In the genomic region with DNA sequence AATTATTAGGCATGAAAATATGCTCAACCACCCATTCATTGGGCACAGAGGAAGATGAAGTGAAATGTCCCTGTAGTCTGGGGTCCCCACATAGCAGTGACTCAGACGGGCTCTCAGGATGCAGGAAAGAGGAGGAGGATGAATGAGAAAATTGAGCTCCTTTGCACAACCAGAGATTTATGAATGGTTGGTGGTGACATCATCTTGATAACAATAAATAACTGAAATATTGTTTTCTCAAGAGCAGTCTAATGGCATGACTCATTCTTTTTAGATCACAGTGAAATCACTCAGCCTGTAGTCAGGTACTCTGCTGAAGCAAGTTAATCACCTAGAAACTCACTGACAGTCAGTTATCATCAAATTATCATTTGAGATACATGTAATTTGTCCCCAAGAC, we compare ENCODE assay signal across 16 cellular contexts.
DNase-seq lines count a peak whose midpoint lies in the region; ATAC-seq and TF ChIP-seq lines count a peak whose summit lies in the region.
"Had no signal": no experiment of that assay in that cellular context is flagged by ENCODE, and none has a peak within 500 bp of the region (broad histone marks: within the 10 kb centered on the region; RNA-seq: fewer than 3 reads in every experiment).

No MANE protein-coding gene starts in this region.

- in situ Hi-C loops in SK-MEL-5 (cut with HindIII; ENCODE audit: low pct_unique_long_range_greater_than_20kb, low sequenced_read_pairs), result no loop called here

- POLR2A ChIA-PET in CD8-positive, alpha-beta memory T cell (lab: Charles Lee), result no interaction called here

- no peak overlapping the region for H3K27ac Mint-ChIP-seq in HFFc6
- no peak overlapping the region for H3K27ac Mint-ChIP-seq in CD8-positive, alpha-beta memory T cell
- H3K27ac Mint-ChIP-seq: activated naive CD8-positive, alpha-beta T cell treated with anti-CD3 and anti-CD28 coated beads, Interleukin-2, amount 10 ng/mL, durations not matched to agents 7 days and 5 days; IgD-negative memory B cell; T-helper 1 cell treated with Interleukin-12 subunit alpha and Interleukin-12 subunit beta and Interleukin-4 antibody, amounts not matched to agents 30 μg/mL and 1 μg/mL, for 36 hours had no signal

- H3K27me3 ChIP-seq in CD8-positive, alpha-beta memory T cell (ENCODE audit: insufficient read depth, low read length, poor library complexity, severe bottlenecking), result no peaks in the 10 kb centered on the region
- H3K27me3 ChIP-seq: testis had no signal

- H3K9me3 ChIP-seq in CD8-positive, alpha-beta memory T cell (ENCODE audit: low read length), result no peaks in the 10 kb centered on the region
- H3K9me3 ChIP-seq: testis had no signal

- no peaks in the 10 kb centered on the region for H3K4me1 ChIP-seq in CD8-positive, alpha-beta memory T cell (ENCODE audit: insufficient read depth, low read length)
- H3K4me1 ChIP-seq: testis had no signal

- H3K4me3 ChIP-seq in fibroblast of the aortic adventitia (ENCODE audit: low read depth, low read length), result no peak overlapping the region
- H3K4me3 ChIP-seq in CD8-positive, alpha-beta memory T cell (ENCODE audit: low read length), result no peak overlapping the region
- H3K4me3 ChIP-seq: testis had no signal

- no peaks in the 10 kb centered on the region for H3K36me3 ChIP-seq in CD8-positive, alpha-beta memory T cell (ENCODE audit: insufficient read depth, low read length)

- H3K27ac ChIP-seq in CD8-positive, alpha-beta memory T cell (ENCODE audit: low read depth, low read length), result no peak overlapping the region
- H3K27ac ChIP-seq: testis had no signal

- H3K27me3 Mint-ChIP-seq in HFFc6 (ENCODE audit: insufficient read depth), result peaks cover 3% of the 10 kb centered on the region
- H3K27me3 Mint-ChIP-seq in CD8-positive, alpha-beta memory T cell, result peaks cover 4 to 5% of the 10 kb centered on the region in 2 donors

- CTCF ChIA-PET in CD8-positive, alpha-beta memory T cell (lab: Charles Lee), result interaction anchor here (1.2 kb wide), 1 partner anchor 11 kb away, joined by 3 read pairs; no protein-coding TSS in a partner anchor

- no peak overlapping the region for H3K4me3 Mint-ChIP-seq in HFFc6
- H3K4me3 Mint-ChIP-seq in CD8-positive, alpha-beta memory T cell, result no peak overlapping the region
- H3K4me3 Mint-ChIP-seq: activated naive CD8-positive, alpha-beta T cell treated with anti-CD3 and anti-CD28 coated beads, Interleukin-2, amount 10 ng/mL, durations not matched to agents 7 days and 5 days; IgD-negative memory B cell; T-helper 1 cell treated with Interleukin-12 subunit alpha and Interleukin-12 subunit beta and Interleukin-4 antibody, amounts not matched to agents 30 μg/mL and 1 μg/mL, for 36 hours had no signal

- H3K9me3 Mint-ChIP-seq in HFFc6, result peaks cover 7% of the 10 kb centered on the region; the same call in 1 of the 2 replicates
- peaks cover 0 to 3% (median 0%) of the 10 kb centered on the region in 5 donors for H3K9me3 Mint-ChIP-seq in CD8-positive, alpha-beta memory T cell
- H3K9me3 Mint-ChIP-seq: T-helper 1 cell treated with Interleukin-12 subunit alpha and Interleukin-12 subunit beta and Interleukin-4 antibody, amounts not matched to agents 30 μg/mL and 1 μg/mL, for 36 hours had no signal

- DNase-seq in A172 (ENCODE audit: low spot score), result peak; percentile 87
- DNase-seq in HFFc6, result peak; percentile 18
- DNase-seq in SK-MEL-5 (ENCODE audit: low read depth, low spot score), result peak; percentile 32
- DNase-seq in fibroblast of the aortic adventitia (ENCODE audit: low read depth), result peak; percentile 42
- no peak for DNase-seq in activated T-cell treated with anti-CD3 and anti-CD28 coated beads for 4 hours
- DNase-seq in CD8-positive, alpha-beta memory T cell, result no peak
- DNase-seq: activated naive CD8-positive, alpha-beta T cell treated with anti-CD3 and anti-CD28 coated beads, Interleukin-2, amount 10 ng/mL, durations not matched to agents 7 days and 5 days; cortex of kidney; DMS 273 treated with DMSO at 0.1 percent for 48 hours; NCI-H524; testis had no signal

- no peaks in the 10 kb centered on the region for H3K36me3 Mint-ChIP-seq in HFFc6 (ENCODE audit: low read depth)
- H3K36me3 Mint-ChIP-seq in CD8-positive, alpha-beta memory T cell, result no peaks in the 10 kb centered on the region
- H3K36me3 Mint-ChIP-seq: activated naive CD8-positive, alpha-beta T cell treated with anti-CD3 and anti-CD28 coated beads, Interleukin-2, amount 10 ng/mL, durations not matched to agents 7 days and 5 days; IgD-negative memory B cell had no signal

- TF ChIP-seq CTCF in HFFc6 (IDR thresholded peaks at IDR 0.05) (no peak), fibroblast of the aortic adventitia (IDR thresholded peaks at IDR 0.05; ENCODE audit: insufficient read depth, low read length) (no peak)

- peaks cover 10% of the 10 kb centered on the region for H3K4me1 Mint-ChIP-seq in HFFc6 (ENCODE audit: low read depth)
- no peaks in the 10 kb centered on the region for H3K4me1 Mint-ChIP-seq in CD8-positive, alpha-beta memory T cell
- H3K4me1 Mint-ChIP-seq: activated naive CD8-positive, alpha-beta T cell treated with anti-CD3 and anti-CD28 coated beads, Interleukin-2, amount 10 ng/mL, durations not matched to agents 7 days and 5 days; IgD-negative memory B cell had no signal

- ATAC-seq in HG03520 (IDR thresholded peaks at IDR 0.05; ENCODE audit: unreplicated experiment), result no peak
- no peak for ATAC-seq in GM18873 (IDR thresholded peaks at IDR 0.05; ENCODE audit: low FRiP score, unreplicated experiment)
- ATAC-seq: activated CD4-positive, CD25-positive, alpha-beta regulatory T cell treated with anti-CD3 and anti-CD28 coated beads, Interleukin-2, amount 50 U/mL, for 24 hours had no signal

Comparison
In these comparisons a context has a peak if more than half of its experiments do, and no peak if none do; other contexts are left out.
1. DNase-seq: peak in A172 (single experiment), HFFc6 (single experiment), SK-MEL-5 (single experiment) and fibroblast of the aortic adventitia (single experiment); none in activated T-cell treated with anti-CD3 and anti-CD28 coated beads for 4 hours (single experiment) and CD8-positive, alpha-beta memory T cell (0 of 5).